Comparison of ENCODE assay signal across 9 cellular contexts in the genomic region with DNA sequence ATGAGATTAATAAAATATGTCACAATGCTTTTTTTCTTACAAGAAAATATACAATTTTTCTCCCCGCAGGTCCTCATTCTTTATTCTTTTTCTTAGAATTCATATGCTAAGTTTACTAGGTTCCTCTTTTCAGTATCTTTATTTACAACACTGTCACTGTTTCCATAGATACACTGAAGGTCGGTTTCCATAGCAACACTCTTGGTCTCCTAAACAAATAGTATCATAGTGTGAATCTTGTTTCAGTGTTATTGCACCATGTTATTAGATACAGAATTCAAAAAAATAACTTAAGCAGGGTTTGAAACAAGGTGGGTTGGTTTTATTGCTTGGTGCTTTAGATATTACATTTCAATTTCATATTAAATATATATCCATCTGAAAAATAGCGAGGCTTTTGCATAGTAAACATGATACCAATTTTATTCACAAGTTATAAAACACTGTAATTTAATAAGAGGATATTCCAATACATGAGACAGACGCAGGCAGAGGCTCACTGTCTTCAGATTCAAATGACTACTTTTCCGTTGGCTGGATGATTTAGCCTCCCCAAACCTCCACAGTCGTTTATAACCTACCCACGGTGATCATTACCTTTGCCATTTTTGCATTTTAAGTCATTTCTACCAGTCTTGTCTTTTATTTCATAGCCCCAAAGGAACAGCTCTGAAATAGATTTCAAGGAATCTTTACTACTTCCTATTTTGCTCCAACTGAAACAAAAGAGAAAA.
DNase-seq lines count a peak whose midpoint lies in the region; ATAC-seq and TF ChIP-seq lines count a peak whose summit lies in the region.
"Had no signal": no experiment of that assay in that cellular context is flagged by ENCODE, and none has a peak within 500 bp of the region (broad histone marks: within the 10 kb centered on the region; RNA-seq: fewer than 3 reads in every experiment).

No MANE protein-coding gene starts in this region.

- H3K27me3 ChIP-seq in CD8-positive, alpha-beta memory T cell (ENCODE audit: insufficient read depth, low read length, poor library complexity, severe bottlenecking), result no peaks in the 10 kb centered on the region
- H3K27me3 ChIP-seq in duodenal mucosa (ENCODE audit: control insufficient read depth in 1 of 2, insufficient read depth in 2 of 2, low read length in 2 of 2) (no peaks in the 10 kb centered on the region), neural cell (ENCODE audit: insufficient read depth, low read depth, low read length) (no peaks in the 10 kb centered on the region), thyroid gland (no peaks in the 10 kb centered on the region)

- H3K9me3 ChIP-seq in CD8-positive, alpha-beta memory T cell (ENCODE audit: low read length), result no peaks in the 10 kb centered on the region
- no peaks in the 10 kb centered on the region for H3K9me3 ChIP-seq in OCI-LY7 (ENCODE audit: low read length)
- no peaks in the 10 kb centered on the region for H3K9me3 ChIP-seq in duodenal mucosa (ENCODE audit: control insufficient read depth in 1 of 2, low read length in 2 of 2)
- H3K9me3 ChIP-seq in neural cell (ENCODE audit: low read length), result no peaks in the 10 kb centered on the region
- no peaks in the 10 kb centered on the region for H3K9me3 ChIP-seq in thyroid gland

- peaks cover 54 to 68% (median 59%) of the 10 kb centered on the region in 3 donors for H3K4me1 Mint-ChIP-seq in CD8-positive, alpha-beta memory T cell

- BruUV-seq in OCI-LY7 (replicated peaks; lab: Mats Ljungman, UMichigan), result no TSS peak

- POLR2A ChIA-PET in CD8-positive, alpha-beta memory T cell (lab: Charles Lee), result interaction anchor here (0.9 to 6.6 kb wide), 2 partner anchors 15 to 90 kb away, joined by 3 to 57 read pairs; a partner anchor contains a TSS
- POLR2A ChIA-PET in OCI-LY7 (lab: Charles Lee), result interaction anchor here (0.8 to 1.7 kb wide), 4 partner anchors 15 to 138 kb away, joined by 3 to 6 read pairs (median 5); no protein-coding TSS in a partner anchor

- DNase-seq in CD8-positive, alpha-beta memory T cell, result peak in 3 of 5 donors; percentile 58 to 84 (median 59)
- DNase-seq in OCI-LY7 (ENCODE audit: low spot score), result peak; percentile 89
- DNase-seq in nucleus accumbens (lab: John Stamatoyannopoulos, UW), result no peak
- no peak for DNase-seq in thyroid gland

- H3K4me1 ChIP-seq in CD8-positive, alpha-beta memory T cell (ENCODE audit: insufficient read depth, low read length), result peaks cover 59% of the 10 kb centered on the region
- H3K4me1 ChIP-seq in OCI-LY7 (ENCODE audit: insufficient read depth, low read length, poor library complexity, severe bottlenecking) (peaks cover 50% of the 10 kb centered on the region), duodenal mucosa (ENCODE audit: control insufficient read depth in 1 of 2, insufficient read depth in 2 of 2, low read length in 2 of 2) (peaks cover 51 to 57% of the 10 kb centered on the region in 2 donors), thyroid gland (peaks cover 10 to 20% of the 10 kb centered on the region in 2 donors)

- peak; percentile 93 for TF ChIP-seq EP300 in neural cell (conservative IDR thresholded peaks at IDR 0.05; ENCODE audit: poor library complexity, severe bottlenecking)

- no peak for TF ChIP-seq CTCF in OCI-LY7 (conservative IDR thresholded peaks at IDR 0.05; ENCODE audit: low read length)
- TF ChIP-seq CTCF in neural cell (IDR thresholded peaks at IDR 0.05; ENCODE audit: poor library complexity, severe bottlenecking), result no peak
- no peak for TF ChIP-seq CTCF in thyroid gland (IDR thresholded peaks at IDR 0.05)

- peak overlapping the region; percentile 2 to 70 (median 48) for H3K4me3 Mint-ChIP-seq in CD8-positive, alpha-beta memory T cell
- H3K4me3 Mint-ChIP-seq: neural crest cell had no signal

- no peaks in the 10 kb centered on the region for H3K79me2 ChIP-seq in OCI-LY7 (ENCODE audit: insufficient read depth, low read depth, low read length)
- no peaks in the 10 kb centered on the region for H3K79me2 ChIP-seq in neural cell (replicated peaks; ENCODE audit: insufficient read depth, low read length)

- H3K27ac ChIP-seq in CD8-positive, alpha-beta memory T cell (ENCODE audit: low read depth, low read length), result peak overlapping the region; percentile 91
- no peak overlapping the region for H3K27ac ChIP-seq in OCI-LY7 (ENCODE audit: low read depth, low read length, poor library complexity, severe bottlenecking)
- peak overlapping the region; percentile 34 for H3K27ac ChIP-seq in duodenal mucosa (ENCODE audit: low read depth, low read length)
- peak overlapping the region; percentile 69 for H3K27ac ChIP-seq in neural cell (ENCODE audit: low read length)
- peak overlapping the region in 1 of 3 donors; percentile 43 for H3K27ac ChIP-seq in thyroid gland

- H3K9me3 Mint-ChIP-seq in CD8-positive, alpha-beta memory T cell, result no peaks in the 10 kb centered on the region
- H3K9me3 Mint-ChIP-seq: neural crest cell had no signal

- CTCF ChIA-PET in CD8-positive, alpha-beta memory T cell (lab: Charles Lee), result no interaction called here
- CTCF ChIA-PET in OCI-LY7 (lab: Charles Lee; ENCODE audit: unreplicated experiment), result no interaction called here

- H3K27ac Mint-ChIP-seq in CD8-positive, alpha-beta memory T cell, result peak overlapping the region; percentile 93 to 100 (median 96)

- H3K9ac ChIP-seq in duodenal mucosa (ENCODE audit: low read depth in 1 of 2, low read length in 2 of 2) (no peak overlapping the region), neural cell (ENCODE audit: low read length) (peak overlapping the region; percentile 38)

- no peaks in the 10 kb centered on the region for H3K36me3 Mint-ChIP-seq in CD8-positive, alpha-beta memory T cell

- intact Hi-C loops in OCI-LY7 (cut with micrococcal nuclease; ENCODE audit: unreplicated experiment) (loop anchor here (2.0 to 5.0 kb wide), 2 partner anchors 67 to 247 kb away; no protein-coding TSS in a partner anchor), thyroid gland (cut with DNase I) (no loop called here)

- H3K4me2 ChIP-seq in OCI-LY7 (ENCODE audit: low read length) (peak overlapping the region; percentile 50), neural cell (ENCODE audit: low read length) (peak overlapping the region; percentile 0)

- no peaks in the 10 kb centered on the region for H3K27me3 Mint-ChIP-seq in CD8-positive, alpha-beta memory T cell

- H4K20me1 ChIP-seq in OCI-LY7 (ENCODE audit: insufficient read depth, low read length) (no peaks in the 10 kb centered on the region), neural cell (ENCODE audit: insufficient read depth) (no peaks in the 10 kb centered on the region)

- no peaks in the 10 kb centered on the region for H3F3A ChIP-seq in neural cell (ENCODE audit: insufficient read depth, low read length, poor library complexity, severe bottlenecking)

- TF ChIP-seq RAD21 in neural cell (conservative IDR thresholded peaks at IDR 0.05), result no peak

- H3K36me3 ChIP-seq in CD8-positive, alpha-beta memory T cell (ENCODE audit: insufficient read depth, low read length), result no peaks in the 10 kb centered on the region
- H3K36me3 ChIP-seq in OCI-LY7 (ENCODE audit: insufficient read depth, low read length) (no peaks in the 10 kb centered on the region), duodenal mucosa (ENCODE audit: control insufficient read depth in 1 of 2, insufficient read depth in 2 of 2, low read length in 2 of 2) (no peaks in the 10 kb centered on the region), neural cell (ENCODE audit: insufficient read depth, low read length) (no peaks in the 10 kb centered on the region), thyroid gland (no peaks in the 10 kb centered on the region)

- H2AFZ ChIP-seq in OCI-LY7 (ENCODE audit: low read length), result no peak overlapping the region
- H2AFZ ChIP-seq in neural cell (ENCODE audit: low read depth, low read length), result no peak overlapping the region

- WGBS in thyroid gland, 2 donors, result 57 to 69% methylated on average over 7 of the region's 7 CpGs

- TF ChIP-seq POLR2A in thyroid gland (IDR thresholded peaks at IDR 0.05), result no peak

- ATAC-seq in GM19035 (IDR thresholded peaks at IDR 0.05; ENCODE audit: unreplicated experiment), result peak; percentile 64
- ATAC-seq in HG03139 (IDR thresholded peaks at IDR 0.05; ENCODE audit: unreplicated experiment), result peak; percentile 60

- H3K9me2 ChIP-seq in OCI-LY7 (ENCODE audit: insufficient read depth, low read length) (no peaks in the 10 kb centered on the region), neural cell (ENCODE audit: insufficient read depth, low read length) (no peaks in the 10 kb centered on the region)

- H3K4me3 ChIP-seq in CD8-positive, alpha-beta memory T cell (ENCODE audit: low read length), result no peak overlapping the region
- H3K4me3 ChIP-seq in OCI-LY7 (ENCODE audit: low read depth, low read length, poor library complexity, severe bottlenecking), result peak overlapping the region; percentile 14
- no peak overlapping the region for H3K4me3 ChIP-seq in duodenal mucosa (ENCODE audit: low read depth in 1 of 2, low read length in 2 of 2)
- H3K4me3 ChIP-seq in neural cell (ENCODE audit: low read length), result peak overlapping the region; percentile 6
- no peak overlapping the region for H3K4me3 ChIP-seq in thyroid gland (replicated peaks in 1 of 3)

TF ChIP-seq in neural cell, 6 proteins besides CTCF, POLR2A, EP300 and RAD21:
- TF ChIP-seq TAF1 (IDR thresholded peaks at IDR 0.05; ENCODE audit: low read depth) (no peak), EZH2 (IDR thresholded peaks at IDR 0.05; ENCODE audit: borderline replicate concordance, insufficient read depth, low read length, poor library complexity, severe bottlenecking) (no peak), POLR2AphosphoS5 (IDR thresholded peaks at IDR 0.05) (peak; percentile 71), SMC3 (conservative IDR thresholded peaks at IDR 0.05; ENCODE audit: poor library complexity) (peak; percentile 25), MXI1 (conservative IDR thresholded peaks at IDR 0.05; ENCODE audit: poor library complexity, severe bottlenecking) (peak; percentile 34)

Comparison
In these comparisons a context has a peak if more than half of its experiments do, and no peak if none do; other contexts are left out.
1. DNase-seq: peak in CD8-positive, alpha-beta memory T cell (3 of 5) and OCI-LY7 (single experiment); none in nucleus accumbens (0 of 56) and thyroid gland (0 of 2).
2. H3K4me3 ChIP-seq: peak in OCI-LY7 (single experiment) and neural cell (single experiment); none in CD8-positive, alpha-beta memory T cell (single experiment), duodenal mucosa (0 of 2) and thyroid gland (0 of 3).